Comparison of ENCODE assay signal across 8 cellular contexts in genomic region chr11:8262552-8263108, GRCh38. TPM values are rescaled to one million over a fixed set of nuclear protein-coding genes. Genes with fewer than 3 reads are reported as not detected.
DNase-seq lines count a peak whose midpoint lies in the region; ATAC-seq and TF ChIP-seq lines count a peak whose summit lies in the region.

No MANE protein-coding gene starts in this region.

- no peaks in the 10 kb centered on the region for H4K20me1 ChIP-seq in smooth muscle cell (ENCODE audit: low read depth)

- POLR2A ChIA-PET in A673 (lab: Charles Lee; ENCODE audit: low non-redundant PET): no interaction called here
- POLR2A ChIA-PET in MCF 10A (lab: Yijun Ruan, JAX): interaction anchor here (1.1 to 2.0 kb wide), 5 partner anchors 11 to 36 kb away, joined by 3 to 7 read pairs (median 4); no protein-coding TSS in a partner anchor

- H3K9me3 ChIP-seq in A673 (ENCODE audit: low read depth, low read length, poor library complexity, severe bottlenecking) (no peaks in the 10 kb centered on the region), smooth muscle cell (replicated peaks; ENCODE audit: low read depth) (no peaks in the 10 kb centered on the region)

- no peaks in the 10 kb centered on the region for H3K79me2 ChIP-seq in smooth muscle cell (ENCODE audit: low read depth)

- H3K36me3 ChIP-seq in A673 (ENCODE audit: insufficient read depth, low read length, poor library complexity, severe bottlenecking): no peaks in the 10 kb centered on the region
- H3K36me3 ChIP-seq in smooth muscle cell (ENCODE audit: low read depth): no peaks in the 10 kb centered on the region

- ATAC-seq in GM18505 (IDR thresholded peaks at IDR 0.05; ENCODE audit: unreplicated experiment): peak; percentile 52

- H3K4me3 ChIP-seq in A673 (ENCODE audit: low read depth, low read length, poor library complexity, severe bottlenecking) (no peak overlapping the region), smooth muscle cell (peak overlapping the region; percentile 54)

- H3K27ac Mint-ChIP-seq in MCF 10A (ENCODE audit: low read depth, unreplicated experiment): no peak overlapping the region

- peaks cover 12% of the 10 kb centered on the region for H3K27me3 Mint-ChIP-seq in MCF 10A (ENCODE audit: insufficient read depth, unreplicated experiment)

- peak overlapping the region; percentile 61 for H3K4me3 Mint-ChIP-seq in MCF 10A (ENCODE audit: unreplicated experiment)

- TF ChIP-seq CTCF in A673 (conservative IDR thresholded peaks at IDR 0.05; ENCODE audit: low read depth, low read length) (no peak), MCF 10A (IDR thresholded peaks at IDR 0.05; ENCODE audit: unreplicated experiment) (no peak), smooth muscle cell (IDR thresholded peaks at IDR 0.05; ENCODE audit: borderline replicate concordance, insufficient read depth, poor library complexity, severe bottlenecking) (no peak)

- H3K27me3 ChIP-seq in A673 (replicated peaks; ENCODE audit: insufficient read depth, low read depth, low read length, poor library complexity) (peaks cover 97% of the 10 kb centered on the region), smooth muscle cell (ENCODE audit: low read depth) (peaks cover 59% of the 10 kb centered on the region)

- H2AFZ ChIP-seq in smooth muscle cell (ENCODE audit: low read depth): peak overlapping the region; percentile 62

- H3K4me2 ChIP-seq in smooth muscle cell: peak overlapping the region; percentile 96

- CTCF ChIA-PET in A673 (lab: Charles Lee) (interaction anchor here (0.7 kb wide), 1 partner anchor 697 kb away, joined by 3 read pairs; no protein-coding TSS in a partner anchor), MCF 10A (lab: Yijun Ruan, JAX) (interaction anchor here (0.5 to 15.4 kb wide), 22 partner anchors 8 to 410 kb away, joined by 3 to 398 read pairs (median 7); no protein-coding TSS in a partner anchor)

- H3K9me3 Mint-ChIP-seq in MCF 10A (ENCODE audit: unreplicated experiment): no peaks in the 10 kb centered on the region

- no peak overlapping the region for H3K9ac ChIP-seq in smooth muscle cell (ENCODE audit: low read depth)

- no peaks in the 10 kb centered on the region for H3F3A ChIP-seq in smooth muscle cell (ENCODE audit: low read depth)

- intact Hi-C loops in A673 (cut with micrococcal nuclease; ENCODE audit: unreplicated experiment): loop anchor here (2.0 kb wide), 1 partner anchor 38 kb away; no protein-coding TSS in a partner anchor
- intact Hi-C loops in MCF 10A (cut with micrococcal nuclease): loop anchor here (1.0 kb wide), 2 partner anchors 15 to 35 kb away; no protein-coding TSS in a partner anchor

- H3K27ac ChIP-seq in A673 (ENCODE audit: low read depth, low read length, poor library complexity, severe bottlenecking) (no peak overlapping the region), smooth muscle cell (ENCODE audit: low read depth) (no peak overlapping the region)

- DNase-seq in A673 (ENCODE audit: low spot score) (peak; percentile 39), NCI-H345 (lab: John Stamatoyannopoulos, UW) (peak; percentile 47), MCF 10A (ENCODE audit: unreplicated experiment) (peak; percentile 37), iPS-NIHi7 (ENCODE audit: extremely low spot score) (peak; percentile 69), smooth muscle cell (lab: John Stamatoyannopoulos, UW; ENCODE audit: unreplicated experiment) (peak; percentile 39), GOT3 (lab: John Stamatoyannopoulos, UW) (no peak), SIG-M5 (lab: John Stamatoyannopoulos, UW) (no peak)

- H3K4me1 ChIP-seq in A673 (ENCODE audit: insufficient read depth, low read length, poor library complexity, severe bottlenecking) (peaks cover 3% of the 10 kb centered on the region), smooth muscle cell (ENCODE audit: low read depth) (peaks cover 4% of the 10 kb centered on the region)

- WGBS in smooth muscle cell (ENCODE audit: low lambda C conversion rate): 2% methylated on average over 57 of the region's 66 CpGs

- no peak for TF ChIP-seq POLR2A in GM18505 (IDR thresholded peaks at IDR 0.05; ENCODE audit: borderline replicate concordance, extremely low read depth, insufficient read depth, insufficient read length)

- BruUV-seq in A673 (replicated peaks; lab: Mats Ljungman, UMichigan): no TSS peak
- BruUV-seq in MCF 10A (replicated peaks; lab: Mats Ljungman, UMichigan): no TSS peak

- H3K36me3 Mint-ChIP-seq in MCF 10A (ENCODE audit: insufficient read depth, unreplicated experiment): no peaks in the 10 kb centered on the region

- peaks cover 23% of the 10 kb centered on the region for H3K4me1 Mint-ChIP-seq in MCF 10A (ENCODE audit: insufficient read depth, unreplicated experiment)

RNA-seq across cellular contexts. Expression of gene LMO1, which starts 1.0 kb away (rescaled TPM):
- not detected in 2 replicates for total RNA-seq in A673 (2021)
- not detected in 2 replicates for total RNA-seq in MCF 10A (2022)
- 1.1 and 8.3 TPM in 2 replicates for total RNA-seq in smooth muscle cell
- 1.6 and 5.1 TPM in 2 replicates for polyA plus RNA-seq in smooth muscle cell

Comparison
In these comparisons a context has a peak if more than half of its experiments do, and no peak if none do; other contexts are left out.
1. DNase-seq: peak in A673 (single experiment), NCI-H345 (single experiment), MCF 10A (single experiment), iPS-NIHi7 (single experiment) and smooth muscle cell (single experiment); none in GOT3 (single experiment) and SIG-M5 (single experiment).